Comparison of ENCODE assay signal across 10 cellular contexts in the genomic region with DNA sequence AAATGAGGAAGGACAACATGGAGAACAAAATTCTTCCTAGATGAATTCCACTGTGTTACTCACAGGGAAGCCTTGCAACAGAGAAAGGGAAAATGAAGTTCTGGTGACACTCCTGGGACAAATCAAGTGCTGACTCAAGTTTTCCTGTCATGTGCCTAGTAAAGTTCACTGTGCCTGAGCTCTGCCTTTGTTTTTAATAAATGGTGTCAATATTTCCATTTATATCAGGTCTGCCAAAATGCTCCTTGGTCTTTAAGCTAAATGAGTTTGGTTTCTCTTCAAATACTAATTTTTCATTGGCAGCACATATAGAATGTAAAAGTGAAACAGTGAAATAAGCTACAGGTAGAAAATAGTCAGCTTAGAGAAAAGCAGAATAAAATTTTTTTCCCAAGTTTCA. TPM values are rescaled to one million over a fixed set of nuclear protein-coding genes. Genes with fewer than 3 reads are reported as not detected.
A peak's percentile ranks its signal among the peaks of the same experiment; 100 is the strongest.
DNase-seq lines count a peak whose midpoint lies in the region; ATAC-seq and TF ChIP-seq lines count a peak whose summit lies in the region.
"Had no signal": no experiment of that assay in that cellular context is flagged by ENCODE, and none has a peak within 500 bp of the region (broad histone marks: within the 10 kb centered on the region; RNA-seq: fewer than 3 reads in every experiment).

No MANE protein-coding gene starts in this region.

- peaks cover 4% of the 10 kb centered on the region for H3K36me3 ChIP-seq in osteoblast (ENCODE audit: insufficient read depth, low read length)

- no peak for TF ChIP-seq CTCF in fibroblast of mammary gland (conservative IDR thresholded peaks at IDR 0.05; ENCODE audit: control insufficient read depth, insufficient read depth, low read depth, low read length)
- TF ChIP-seq CTCF in osteoblast (IDR thresholded peaks at IDR 0.05; ENCODE audit: extremely low read depth, low read depth, low read length): no peak

- H4K20me1 ChIP-seq in osteoblast (ENCODE audit: insufficient read depth, low read length): no peaks in the 10 kb centered on the region

- H3K4me2 ChIP-seq in osteoblast (ENCODE audit: insufficient read depth, low read length): peak overlapping the region; percentile 25

- no peaks in the 10 kb centered on the region for H3K79me2 ChIP-seq in osteoblast (ENCODE audit: insufficient read depth, low read length)

- peak overlapping the region; percentile 38 for H2AFZ ChIP-seq in osteoblast (ENCODE audit: low read length)

- DNase-seq in AG08396 (ENCODE audit: low spot score) (peak; percentile 51), SK-MEL-5 (ENCODE audit: low read depth, low spot score) (peak; percentile 54), fibroblast of mammary gland (ENCODE audit: low read depth) (peak; percentile 90), osteoblast (ENCODE audit: insufficient read length, low spot score, missing footprints) (peak; percentile 66), NCI-H524 (lab: John Stamatoyannopoulos, UW) (no peak), G401 (ENCODE audit: low spot score) (no peak), hippocampal formation (lab: John Stamatoyannopoulos, UW) (no peak)
- DNase-seq: DMS79 treated with DMSO at 0.1 percent for 48 hours, NCI-H1048 had no signal

- H3K27ac ChIP-seq in osteoblast (ENCODE audit: low read depth, low read length): peak overlapping the region; percentile 85

- H3K4me3 ChIP-seq in fibroblast of mammary gland (ENCODE audit: control insufficient read depth, low read depth, low read length) (no peak overlapping the region), osteoblast (ENCODE audit: insufficient read depth, low read length) (no peak overlapping the region)

- H3K9me3 ChIP-seq in osteoblast (ENCODE audit: low read depth, low read length): no peaks in the 10 kb centered on the region

- peaks cover 31% of the 10 kb centered on the region for H3K4me1 ChIP-seq in osteoblast (ENCODE audit: insufficient read depth, low read length)

- no peaks in the 10 kb centered on the region for H3K27me3 ChIP-seq in osteoblast (ENCODE audit: insufficient read depth, low read length)

- no peak for ATAC-seq in GM21381 (IDR thresholded peaks at IDR 0.05; ENCODE audit: unreplicated experiment)

- in situ Hi-C loops in SK-MEL-5 (cut with HindIII; ENCODE audit: low pct_unique_long_range_greater_than_20kb, low sequenced_read_pairs) (no loop called here), G401 (cut with HindIII; ENCODE audit: low sequenced_read_pairs) (no loop called here)

RNA-seq across cellular contexts. Expression of a gene that starts 33.0 kb away (rescaled TPM):
- total RNA-seq in SK-MEL-5 (2014; rRNA removed; shearing (Covaris generic)): not detected in 2 replicates
- polyA plus RNA-seq in SK-MEL-5 (2015; cell fraction: cytosol; rRNA removed): not detected in 2 replicates
- polyA plus RNA-seq in SK-MEL-5 (2015; cell fraction: nucleus; rRNA removed): not detected in 2 replicates
- total RNA-seq in osteoblast: not detected in 2 replicates
- not detected in 2 replicates for total RNA-seq in G401 (2014; rRNA removed; shearing (Covaris generic))

RNA-seq across cellular contexts. Expression of a gene that starts 40.9 kb away (rescaled TPM):
- 148 and 168 TPM in 2 replicates for total RNA-seq in SK-MEL-5 (2014; rRNA removed; shearing (Covaris generic))
- 58.4 and 77.7 TPM in 2 replicates for polyA plus RNA-seq in SK-MEL-5 (2015; cell fraction: cytosol; rRNA removed)
- 243 and 260 TPM in 2 replicates for polyA plus RNA-seq in SK-MEL-5 (2015; cell fraction: nucleus; rRNA removed)
- 64.4 and 80.7 TPM in 2 replicates for total RNA-seq in osteoblast
- total RNA-seq in G401 (2014; rRNA removed; shearing (Covaris generic)): 24.6 and 37.1 TPM in 2 replicates

Comparison
In these comparisons a context has a peak if more than half of its experiments do, and no peak if none do; other contexts are left out.
1. DNase-seq: peak in AG08396 (single experiment), SK-MEL-5 (single experiment), fibroblast of mammary gland (single experiment) and osteoblast (single experiment); none in NCI-H524 (0 of 2), G401 (single experiment) and hippocampal formation (0 of 2).